20 cellular contexts compared by ENCODE assay signal in the genomic region with DNA sequence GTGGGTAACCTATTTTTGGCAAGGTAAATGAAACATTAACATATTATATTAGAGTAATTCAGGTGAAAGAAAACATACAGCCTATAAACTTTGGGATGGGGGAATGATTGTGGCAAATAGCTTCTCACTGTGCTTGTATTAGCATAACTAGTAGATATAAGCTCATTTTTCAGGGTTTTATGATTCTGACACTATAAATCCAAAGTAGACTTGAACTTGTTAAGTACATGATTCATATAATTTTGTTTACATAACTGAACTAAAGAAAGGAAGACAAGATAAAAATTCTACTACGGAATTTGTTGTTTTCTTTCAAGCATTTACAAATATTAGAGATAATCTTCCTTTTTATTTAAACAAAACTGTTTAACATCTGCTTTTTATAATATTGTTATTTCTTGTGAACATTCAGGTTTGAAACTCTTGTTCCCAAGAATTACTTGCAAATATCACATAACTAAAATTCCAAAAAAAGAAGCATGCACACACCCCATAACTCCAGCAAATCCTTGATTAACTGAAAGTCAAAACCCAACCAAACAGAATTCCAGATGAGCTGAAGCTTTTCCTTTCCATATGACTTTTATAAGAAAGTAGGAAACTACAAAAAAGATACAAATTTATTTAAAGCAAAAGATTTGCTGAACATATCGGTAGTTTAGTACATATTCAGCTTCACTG.
DNase-seq lines count a peak whose midpoint lies in the region; ATAC-seq and TF ChIP-seq lines count a peak whose summit lies in the region.
"Had no signal": no experiment of that assay in that cellular context is flagged by ENCODE, and none has a peak within 500 bp of the region (broad histone marks: within the 10 kb centered on the region; RNA-seq: fewer than 3 reads in every experiment).

No MANE protein-coding gene starts in this region.

- no peak overlapping the region for H2BK120ac ChIP-seq in neuronal stem cell (ENCODE audit: low read depth, low read length)

- H3K9ac ChIP-seq in fibroblast of lung (ENCODE audit: insufficient read depth, low read length) (no peak overlapping the region), rectal smooth muscle tissue (ENCODE audit: low read length) (no peak overlapping the region), neuronal stem cell (ENCODE audit: low read depth, low read length, poor library complexity) (no peak overlapping the region)

- H4K91ac ChIP-seq in neuronal stem cell (ENCODE audit: low read depth, low read length, poor library complexity), result no peak overlapping the region

- H3K27me3 ChIP-seq in fibroblast of lung (ENCODE audit: control insufficient read depth, insufficient read depth, low read length) (no peaks in the 10 kb centered on the region), rectal smooth muscle tissue (ENCODE audit: control insufficient read depth, insufficient read depth, low read length) (no peaks in the 10 kb centered on the region), neuronal stem cell (ENCODE audit: control insufficient read depth in 3 of 3, insufficient read depth in 3 of 3, low read depth in 1 of 3, low read length in 3 of 3) (peaks cover 0 to 8% (median 0%) of the 10 kb centered on the region in 3 experiments)
- H3K27me3 ChIP-seq: Peyer's patch had no signal

- H3K4ac ChIP-seq in neuronal stem cell (ENCODE audit: low read length), result no peak overlapping the region

- no peak overlapping the region for H2AK5ac ChIP-seq in neuronal stem cell (ENCODE audit: low read depth, low read length)

- H3K27ac ChIP-seq in fibroblast of lung (ENCODE audit: insufficient read depth, low read length) (peak overlapping the region; percentile 70), rectal smooth muscle tissue (ENCODE audit: low read depth, low read length) (peak overlapping the region; percentile 53), neuronal stem cell (replicated peaks; ENCODE audit: low read length) (no peak overlapping the region)
- H3K27ac ChIP-seq: lower lobe of right lung had no signal

- no peak overlapping the region for H2AFZ ChIP-seq in fibroblast of lung (ENCODE audit: low read length)
- H2AFZ ChIP-seq in neuronal stem cell (ENCODE audit: low read length), result no peak overlapping the region

- H2BK5ac ChIP-seq in neuronal stem cell (ENCODE audit: low read length), result no peak overlapping the region

- H3K23ac ChIP-seq in neuronal stem cell (ENCODE audit: low read depth, low read length, poor library complexity), result no peak overlapping the region

- no peak overlapping the region for H2BK15ac ChIP-seq in neuronal stem cell (ENCODE audit: low read length)

- no peak overlapping the region for H3K18ac ChIP-seq in neuronal stem cell (ENCODE audit: low read length)

- WGBS in neuronal stem cell (ENCODE audit: extremely low coverage in 2 of 2, insufficient read length in 2 of 2, insufficient replicate concordance in 1 of 2), 2 donors, result no CpG with 5 or more reads among the region's 2 CpGs

- H3K79me2 ChIP-seq in fibroblast of lung (ENCODE audit: control insufficient read depth, insufficient read depth, low read length), result no peaks in the 10 kb centered on the region

- no peaks in the 10 kb centered on the region for H3K9me3 ChIP-seq in fibroblast of lung (ENCODE audit: control insufficient read depth, insufficient read depth, low read depth, low read length)
- H3K9me3 ChIP-seq in neuronal stem cell (replicated peaks in 1 of 2; ENCODE audit: control insufficient read depth in 2 of 2, insufficient read depth in 1 of 2, low read depth in 1 of 2, low read length in 2 of 2), result no peaks in the 10 kb centered on the region
- H3K9me3 ChIP-seq: Caco-2, lower lobe of right lung, Peyer's patch had no signal

- H4K20me1 ChIP-seq in fibroblast of lung (ENCODE audit: control insufficient read depth, extremely low read depth, insufficient read depth, low read length), result no peaks in the 10 kb centered on the region

- H3K4me3 ChIP-seq in fibroblast of lung (replicated peaks in 1 of 4; ENCODE audit: control extremely low read depth in 1 of 4, insufficient read depth in 1 of 4, low read depth in 3 of 4, low read length in 4 of 4) (no peak overlapping the region), rectal smooth muscle tissue (ENCODE audit: low read length) (no peak overlapping the region), neuronal stem cell (ENCODE audit: low read length in 2 of 2) (no peak overlapping the region)
- H3K4me3 ChIP-seq: lower lobe of right lung, Peyer's patch had no signal

- H4K8ac ChIP-seq in neuronal stem cell (ENCODE audit: low read depth, low read length), result no peak overlapping the region

- H3K36me3 ChIP-seq in fibroblast of lung (ENCODE audit: control insufficient read depth, insufficient read depth, low read length), result no peaks in the 10 kb centered on the region
- no peaks in the 10 kb centered on the region for H3K36me3 ChIP-seq in rectal smooth muscle tissue (ENCODE audit: control insufficient read depth, insufficient read depth, low read length)
- no peaks in the 10 kb centered on the region for H3K36me3 ChIP-seq in neuronal stem cell (replicated peaks in 1 of 2; ENCODE audit: control insufficient read depth in 2 of 2, insufficient read depth in 2 of 2, low read length in 2 of 2)
- H3K36me3 ChIP-seq: lower lobe of right lung, Peyer's patch had no signal

- no peak for TF ChIP-seq CTCF in fibroblast of lung (conservative IDR thresholded peaks at IDR 0.05 in 1 of 2, IDR thresholded peaks at IDR 0.05 in 1 of 2; ENCODE audit: low read depth in 1 of 2, low read length in 2 of 2)

- H3K4me2 ChIP-seq in fibroblast of lung (ENCODE audit: extremely low read depth, insufficient read depth, low read length) (peak overlapping the region; percentile 78), neuronal stem cell (ENCODE audit: insufficient read depth, low read length, poor library complexity, severe bottlenecking) (no peak overlapping the region)

- peaks cover 24% of the 10 kb centered on the region for H3K4me1 ChIP-seq in fibroblast of lung (ENCODE audit: control insufficient read depth, extremely low read depth, insufficient read depth, low read length)
- peaks cover 28% of the 10 kb centered on the region for H3K4me1 ChIP-seq in rectal smooth muscle tissue (ENCODE audit: control insufficient read depth, insufficient read depth, low read length)
- H3K4me1 ChIP-seq in neuronal stem cell (ENCODE audit: control insufficient read depth in 2 of 2, insufficient read depth in 1 of 2, low read depth in 1 of 2, low read length in 2 of 2), result peaks cover 0 to 1% of the 10 kb centered on the region in 2 donors

- no peaks in the 10 kb centered on the region for H3K79me1 ChIP-seq in neuronal stem cell (ENCODE audit: low read depth, low read length)

- H3K14ac ChIP-seq in neuronal stem cell (ENCODE audit: low read length), result no peak overlapping the region

- no peak for ATAC-seq in HG03045 (IDR thresholded peaks at IDR 0.05; ENCODE audit: unreplicated experiment)
- ATAC-seq: activated T-cell treated with anti-CD3 and anti-CD28 coated beads, Interleukin-2, amount 50 U/mL, for 72 hours; lower lobe of right lung had no signal

- DNase-seq in ELR (ENCODE audit: low read depth) (peak; percentile 59), amniotic epithelial cell (ENCODE audit: low read depth) (peak; percentile 43), fibroblast of lung (ENCODE audit: low read depth in 2 of 2) (no peak), neuronal stem cell (ENCODE audit: low spot score) (no peak), Ammon's horn (ENCODE audit: low spot score) (no peak), iPS-NIHi11 (ENCODE audit: low spot score) (no peak)
- DNase-seq: activated CD4-positive, alpha-beta T cell treated with anti-CD3 and anti-CD28 coated beads, Interleukin-2, amount 50 U/mL, for 48 hours; activated naive CD8-positive, alpha-beta T cell treated with anti-CD3 and anti-CD28 coated beads for 36 hours; activated T-cell treated with anti-CD3 and anti-CD28 coated beads, Interleukin-2, amount 50 U/mL, for 72 hours; Caco-2; central memory CD4-positive, alpha-beta T cell; H9; lower lobe of right lung; NCI-H2081; NCI-H69; Peyer's patch; retina; stimulated activated CD4-positive, alpha-beta T cell treated with anti-CD3 and anti-CD28 coated beads, Interleukin-2, amount 100 ng/mL, for 24 hours had no signal

- no peak overlapping the region for H2BK12ac ChIP-seq in neuronal stem cell (ENCODE audit: low read length)

Comparison
In these comparisons a context has a peak if more than half of its experiments do, and no peak if none do; other contexts are left out.
1. DNase-seq: peak in ELR (single experiment) and amniotic epithelial cell (single experiment); none in fibroblast of lung (0 of 2), neuronal stem cell (single experiment), Ammon's horn (single experiment) and iPS-NIHi11 (single experiment).